8 cellular contexts compared by ENCODE assay signal in the genomic region with DNA sequence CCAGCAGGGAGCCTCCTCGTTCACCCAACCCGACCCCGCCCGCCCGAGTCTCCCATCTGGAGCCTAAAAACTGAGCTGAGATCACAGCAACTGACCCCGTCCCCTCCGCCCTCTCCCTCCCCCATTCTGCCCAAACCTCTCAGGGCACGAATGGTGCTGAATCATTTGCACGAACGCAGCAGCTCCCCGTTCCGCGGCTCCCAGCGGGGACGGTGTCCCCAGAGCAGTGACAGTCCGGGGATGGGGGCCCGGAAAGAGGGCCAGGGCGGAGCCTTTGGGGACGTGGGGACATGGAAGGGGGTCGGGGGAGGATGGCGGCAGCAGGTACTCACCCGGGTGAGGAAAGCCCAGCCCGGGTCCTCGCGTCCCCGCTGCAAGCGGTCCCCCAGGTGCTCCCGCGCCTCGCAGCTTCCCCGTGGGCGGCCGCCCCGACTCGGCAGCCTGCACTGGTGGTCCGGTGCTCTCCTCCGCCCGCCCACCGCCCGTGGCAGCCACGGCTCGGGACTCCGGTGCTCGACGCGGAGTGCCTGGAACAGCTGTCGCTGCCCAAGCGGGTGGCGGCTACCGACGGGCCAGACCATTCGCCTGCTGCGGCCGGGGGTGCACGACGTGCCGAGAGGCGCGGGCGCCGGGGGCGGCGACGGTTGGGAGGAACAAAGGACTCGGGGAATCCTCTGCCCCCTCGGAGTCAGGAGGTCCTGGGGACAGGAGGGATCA. TPM values are rescaled to one million over a fixed set of nuclear protein-coding genes. Genes with fewer than 3 reads are reported as not detected.
A peak's percentile ranks its signal among the peaks of the same experiment; 100 is the strongest.
DNase-seq lines count a peak whose midpoint lies in the region; ATAC-seq and TF ChIP-seq lines count a peak whose summit lies in the region.

A gene with protein sequence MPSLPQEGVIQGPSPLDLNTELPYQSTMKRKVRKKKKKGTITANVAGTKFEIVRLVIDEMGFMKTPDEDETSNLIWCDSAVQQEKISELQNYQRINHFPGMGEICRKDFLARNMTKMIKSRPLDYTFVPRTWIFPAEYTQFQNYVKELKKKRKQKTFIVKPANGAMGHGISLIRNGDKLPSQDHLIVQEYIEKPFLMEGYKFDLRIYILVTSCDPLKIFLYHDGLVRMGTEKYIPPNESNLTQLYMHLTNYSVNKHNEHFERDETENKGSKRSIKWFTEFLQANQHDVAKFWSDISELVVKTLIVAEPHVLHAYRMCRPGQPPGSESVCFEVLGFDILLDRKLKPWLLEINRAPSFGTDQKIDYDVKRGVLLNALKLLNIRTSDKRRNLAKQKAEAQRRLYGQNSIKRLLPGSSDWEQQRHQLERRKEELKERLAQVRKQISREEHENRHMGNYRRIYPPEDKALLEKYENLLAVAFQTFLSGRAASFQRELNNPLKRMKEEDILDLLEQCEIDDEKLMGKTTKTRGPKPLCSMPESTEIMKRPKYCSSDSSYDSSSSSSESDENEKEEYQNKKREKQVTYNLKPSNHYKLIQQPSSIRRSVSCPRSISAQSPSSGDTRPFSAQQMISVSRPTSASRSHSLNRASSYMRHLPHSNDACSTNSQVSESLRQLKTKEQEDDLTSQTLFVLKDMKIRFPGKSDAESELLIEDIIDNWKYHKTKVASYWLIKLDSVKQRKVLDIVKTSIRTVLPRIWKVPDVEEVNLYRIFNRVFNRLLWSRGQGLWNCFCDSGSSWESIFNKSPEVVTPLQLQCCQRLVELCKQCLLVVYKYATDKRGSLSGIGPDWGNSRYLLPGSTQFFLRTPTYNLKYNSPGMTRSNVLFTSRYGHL (minus strand): TSS at position 534 of the 717 bp plus-strand sequence. CDS start 46,921 bp downstream, outside the sequence.

- peak within 1 kb of the TSS; percentile 84 to 92 (median 86) for H3K4me3 Mint-ChIP-seq in CD4-positive, alpha-beta memory T cell
- H3K4me3 Mint-ChIP-seq in naive thymus-derived CD8-positive, alpha-beta T cell: peak within 1 kb of the TSS; percentile 73 to 92 (median 86)

- peak within 1 kb of the TSS; percentile 84 for H2AFZ ChIP-seq in fibroblast of lung (ENCODE audit: low read length)

- CTCF ChIA-PET in CD4-positive, alpha-beta memory T cell (lab: Charles Lee; ENCODE audit: partially characterized antibody): no interaction called here

- no peaks in the 10 kb centered on the region for H3K36me3 Mint-ChIP-seq in CD4-positive, alpha-beta memory T cell
- no peaks in the 10 kb centered on the region for H3K36me3 Mint-ChIP-seq in naive thymus-derived CD8-positive, alpha-beta T cell

- H3K27ac Mint-ChIP-seq in CD4-positive, alpha-beta memory T cell: peak within 1 kb of the TSS in 3 of 7 donors; percentile 57 to 77 (median 60)
- H3K27ac Mint-ChIP-seq in naive thymus-derived CD8-positive, alpha-beta T cell: peak within 1 kb of the TSS in 3 of 10 donors; percentile 15 to 58 (median 33)

- peak; percentile 32 to 57 (median 44) for DNase-seq in CD4-positive, alpha-beta memory T cell
- DNase-seq in HK-2 (ENCODE audit: unreplicated experiment) (peak; percentile 82), NT2/D1 (ENCODE audit: low read depth, low spot score) (peak; percentile 66), fibroblast of lung (ENCODE audit: low read depth in 2 of 2) (peak; percentile 27 to 73)
- DNase-seq in activated T-cell treated with anti-CD3 and anti-CD28 coated beads, Interleukin-2, amount 50 U/mL, for 48 hours: peak; percentile 76 to 83
- peak in 9 of 10 donors; percentile 12 to 55 (median 31) for DNase-seq in naive thymus-derived CD8-positive, alpha-beta T cell
- peak; percentile 45 for DNase-seq in stimulated activated naive CD4-positive, alpha-beta T cell treated with Interleukin-2 at 50 U/mL for 16 hours (lab: John Stamatoyannopoulos, UW)

- H3K4me3 ChIP-seq in CD4-positive, alpha-beta memory T cell (ENCODE audit: low read length in 2 of 2): peak within 1 kb of the TSS; percentile 45 to 50
- H3K4me3 ChIP-seq in NT2/D1 (ENCODE audit: insufficient read length, low read depth) (peak within 1 kb of the TSS; percentile 84), fibroblast of lung (replicated peaks in 1 of 4; ENCODE audit: control extremely low read depth in 1 of 4, insufficient read depth in 1 of 4, low read depth in 3 of 4, low read length in 4 of 4) (peak within 1 kb of the TSS; percentile 68 to 81 (median 76))

- TF ChIP-seq CTCF in fibroblast of lung (conservative IDR thresholded peaks at IDR 0.05 in 1 of 2, IDR thresholded peaks at IDR 0.05 in 1 of 2; ENCODE audit: low read depth in 1 of 2, low read length in 2 of 2): no peak

- no peaks in the 10 kb centered on the region for H4K20me1 ChIP-seq in fibroblast of lung (ENCODE audit: control insufficient read depth, extremely low read depth, insufficient read depth, low read length)

- H3K27ac ChIP-seq in CD4-positive, alpha-beta memory T cell (ENCODE audit: low read depth, low read length): no peak within 1 kb of the TSS
- peak within 1 kb of the TSS; percentile 96 for H3K27ac ChIP-seq in fibroblast of lung (ENCODE audit: insufficient read depth, low read length)

- H3K27me3 Mint-ChIP-seq in CD4-positive, alpha-beta memory T cell: peaks cover 41 to 55% of the 10 kb centered on the region in 2 donors
- H3K27me3 Mint-ChIP-seq in naive thymus-derived CD8-positive, alpha-beta T cell: peaks cover 52 to 90% (median 52%) of the 10 kb centered on the region in 5 donors

- intact Hi-C loops in CD4-positive, alpha-beta memory T cell (cut with micrococcal nuclease): no loop called here

- peaks cover 10% of the 10 kb centered on the region for H3K79me2 ChIP-seq in fibroblast of lung (ENCODE audit: control insufficient read depth, insufficient read depth, low read length)

- peaks cover 16% of the 10 kb centered on the region for H3K27me3 ChIP-seq in CD4-positive, alpha-beta memory T cell (ENCODE audit: insufficient read depth, low read length)
- H3K27me3 ChIP-seq in NT2/D1 (ENCODE audit: insufficient read depth, insufficient read length) (peaks cover 44% of the 10 kb centered on the region), fibroblast of lung (ENCODE audit: control insufficient read depth, insufficient read depth, low read length) (no peaks in the 10 kb centered on the region)

- peaks cover 0 to 1% (median 0%) of the 10 kb centered on the region in 8 donors for H3K9me3 Mint-ChIP-seq in CD4-positive, alpha-beta memory T cell
- H3K9me3 Mint-ChIP-seq in naive thymus-derived CD8-positive, alpha-beta T cell: no peaks in the 10 kb centered on the region

- peaks cover 9 to 21% (median 13%) of the 10 kb centered on the region in 4 donors for H3K4me1 Mint-ChIP-seq in CD4-positive, alpha-beta memory T cell
- peaks cover 7 to 23% (median 17%) of the 10 kb centered on the region in 4 donors for H3K4me1 Mint-ChIP-seq in naive thymus-derived CD8-positive, alpha-beta T cell

- H3K4me1 ChIP-seq in CD4-positive, alpha-beta memory T cell (ENCODE audit: insufficient read depth, low read length): peaks cover 10% of the 10 kb centered on the region
- H3K4me1 ChIP-seq in NT2/D1 (ENCODE audit: insufficient read depth, insufficient read length): no peaks in the 10 kb centered on the region
- H3K4me1 ChIP-seq in fibroblast of lung (ENCODE audit: control insufficient read depth, extremely low read depth, insufficient read depth, low read length): no peaks in the 10 kb centered on the region

- no peaks in the 10 kb centered on the region for H3K36me3 ChIP-seq in CD4-positive, alpha-beta memory T cell (ENCODE audit: insufficient read depth, low read length)
- H3K36me3 ChIP-seq in NT2/D1 (ENCODE audit: insufficient read depth, insufficient read length, low read length) (no peaks in the 10 kb centered on the region), fibroblast of lung (ENCODE audit: control insufficient read depth, insufficient read depth, low read length) (no peaks in the 10 kb centered on the region)

- no peaks in the 10 kb centered on the region for H3K9me3 ChIP-seq in CD4-positive, alpha-beta memory T cell (ENCODE audit: control insufficient read depth in 1 of 2, low read length in 2 of 2)
- H3K9me3 ChIP-seq in NT2/D1 (ENCODE audit: insufficient read depth, low read length): no peaks in the 10 kb centered on the region
- H3K9me3 ChIP-seq in fibroblast of lung (ENCODE audit: control insufficient read depth, insufficient read depth, low read depth, low read length): no peaks in the 10 kb centered on the region

- H3K4me2 ChIP-seq in fibroblast of lung (ENCODE audit: extremely low read depth, insufficient read depth, low read length): peak within 1 kb of the TSS; percentile 83

- POLR2A ChIA-PET in CD4-positive, alpha-beta memory T cell (lab: Charles Lee; ENCODE audit: partially characterized antibody): interaction anchor here (0.9 to 1.6 kb wide), 2 partner anchors 91 to 144 kb away, joined by 3 to 4 read pairs; no protein-coding TSS in a partner anchor
- POLR2A ChIA-PET in naive thymus-derived CD8-positive, alpha-beta T cell (lab: Charles Lee): no interaction called here

- peak; percentile 61 for ATAC-seq in GM19468 (IDR thresholded peaks at IDR 0.05; ENCODE audit: extremely low read depth, unreplicated experiment)
- ATAC-seq in naive thymus-derived CD8-positive, alpha-beta T cell: peak; percentile 60 to 75

- H3K9ac ChIP-seq in NT2/D1 (ENCODE audit: insufficient read length, low read depth) (peak within 1 kb of the TSS; percentile 92), fibroblast of lung (ENCODE audit: insufficient read depth, low read length) (peak within 1 kb of the TSS; percentile 97)

RNA-seq across cellular contexts. Expression of the gene that starts here (rescaled TPM):
- total RNA-seq in CD4-positive, alpha-beta memory T cell: under 1 TPM; 0.06 to 0.25 TPM
- polyA plus RNA-seq in CD4-positive, alpha-beta memory T cell: 1 to 10 TPM in 1 of 2 donors, under 1 TPM in 1; 0.41 to 2.8 TPM
- 9.8 and 19.8 TPM in 2 replicates for total RNA-seq in fibroblast of lung
- 13.5 and 14.4 TPM in 2 replicates for polyA plus RNA-seq in fibroblast of lung
- 12.2 and 12.5 TPM in 2 replicates for polyA plus RNA-seq in fibroblast of lung (2012)
- 0.37 and 5.7 TPM in 2 replicates for polyA minus RNA-seq in fibroblast of lung (ENCODE audit: low replicate concordance)
- not detected for total RNA-seq in naive thymus-derived CD8-positive, alpha-beta T cell
- polyA plus RNA-seq in naive thymus-derived CD8-positive, alpha-beta T cell: under 1 TPM in 1 of 3 donors, not detected in 2; 0.89 TPM

Comparison
In these comparisons a context has a peak if more than half of its experiments do, and no peak if none do; other contexts are left out.
1. Peak in DNase-seq and ATAC-seq in naive thymus-derived CD8-positive, alpha-beta T cell; RNA of the gene not detected or under 1 TPM.
2. DNase-seq: peak in every context shown above with its lines; median percentile 82 in HK-2; 80 in activated T-cell treated with anti-CD3 and anti-CD28 coated beads, Interleukin-2, amount 50 U/mL, for 48 hours; 66 in NT2/D1; 50 in fibroblast of lung; 45 in stimulated activated naive CD4-positive, alpha-beta T cell treated with Interleukin-2 at 50 U/mL for 16 hours; 44 in CD4-positive, alpha-beta memory T cell; 31 in naive thymus-derived CD8-positive, alpha-beta T cell.